1 cellular context compared by ENCODE assay signal in the genomic region with DNA sequence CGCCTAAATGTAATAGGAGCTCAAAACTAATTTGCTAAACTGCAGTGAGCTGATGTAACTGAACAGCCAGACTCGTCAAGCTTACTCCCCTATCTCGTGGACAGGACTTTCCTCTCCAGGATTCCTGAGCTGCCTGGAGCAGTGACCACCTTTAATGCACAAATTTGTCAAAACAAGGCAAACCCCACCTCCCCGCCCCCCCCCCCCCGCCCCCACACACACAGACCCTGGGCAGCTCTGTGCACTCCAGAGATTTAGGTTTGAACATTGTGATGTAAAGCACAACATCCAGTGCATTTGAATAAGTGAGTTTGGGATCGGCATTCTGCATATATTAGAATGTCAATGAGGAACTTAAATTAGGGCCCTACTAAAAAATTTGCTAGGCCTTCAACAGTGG.
A peak's percentile ranks its signal among the peaks of the same experiment; 100 is the strongest.
TF ChIP-seq lines count a peak whose summit lies in the region.

No MANE protein-coding gene starts in this region.

TF ChIP-seq in WTC11, 78 proteins besides CTCF, POLR2A, EP300 and RAD21 (continued from another document):
- TF ChIP-seq, protein P1, sequence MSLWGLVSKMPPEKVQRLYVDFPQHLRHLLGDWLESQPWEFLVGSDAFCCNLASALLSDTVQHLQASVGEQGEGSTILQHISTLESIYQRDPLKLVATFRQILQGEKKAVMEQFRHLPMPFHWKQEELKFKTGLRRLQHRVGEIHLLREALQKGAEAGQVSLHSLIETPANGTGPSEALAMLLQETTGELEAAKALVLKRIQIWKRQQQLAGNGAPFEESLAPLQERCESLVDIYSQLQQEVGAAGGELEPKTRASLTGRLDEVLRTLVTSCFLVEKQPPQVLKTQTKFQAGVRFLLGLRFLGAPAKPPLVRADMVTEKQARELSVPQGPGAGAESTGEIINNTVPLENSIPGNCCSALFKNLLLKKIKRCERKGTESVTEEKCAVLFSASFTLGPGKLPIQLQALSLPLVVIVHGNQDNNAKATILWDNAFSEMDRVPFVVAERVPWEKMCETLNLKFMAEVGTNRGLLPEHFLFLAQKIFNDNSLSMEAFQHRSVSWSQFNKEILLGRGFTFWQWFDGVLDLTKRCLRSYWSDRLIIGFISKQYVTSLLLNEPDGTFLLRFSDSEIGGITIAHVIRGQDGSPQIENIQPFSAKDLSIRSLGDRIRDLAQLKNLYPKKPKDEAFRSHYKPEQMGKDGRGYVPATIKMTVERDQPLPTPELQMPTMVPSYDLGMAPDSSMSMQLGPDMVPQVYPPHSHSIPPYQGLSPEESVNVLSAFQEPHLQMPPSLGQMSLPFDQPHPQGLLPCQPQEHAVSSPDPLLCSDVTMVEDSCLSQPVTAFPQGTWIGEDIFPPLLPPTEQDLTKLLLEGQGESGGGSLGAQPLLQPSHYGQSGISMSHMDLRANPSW (CRISPR knock-in tag; conservative IDR thresholded peaks at IDR 0.05; ENCODE audit: low read depth), result no peak
- TF ChIP-seq ZNF263 (CRISPR knock-in tag; IDR thresholded peaks at IDR 0.05; ENCODE audit: low read depth) (no peak), ATF1 (CRISPR knock-in tag; IDR thresholded peaks at IDR 0.05) (no peak), FOXK1 (CRISPR knock-in tag; IDR thresholded peaks at IDR 0.05) (peak; percentile 35; the same call in 1 of the 2 replicates), IRF2 (CRISPR knock-in tag; IDR thresholded peaks at IDR 0.05; ENCODE audit: borderline replicate concordance, low read depth) (no peak), ZNF416 (CRISPR knock-in tag; IDR thresholded peaks at IDR 0.05) (no peak), FOXP1 (CRISPR knock-in tag; IDR thresholded peaks at IDR 0.05; ENCODE audit: borderline replicate concordance) (no peak), NR3C1 (CRISPR knock-in tag; conservative IDR thresholded peaks at IDR 0.05; ENCODE audit: low read depth) (no peak), JAZF1 (CRISPR knock-in tag; IDR thresholded peaks at IDR 0.05) (no peak), TEAD1 (CRISPR knock-in tag; IDR thresholded peaks at IDR 0.05) (peak; percentile 38; the same call in 1 of the 2 replicates)
- TF ChIP-seq, protein P2, sequence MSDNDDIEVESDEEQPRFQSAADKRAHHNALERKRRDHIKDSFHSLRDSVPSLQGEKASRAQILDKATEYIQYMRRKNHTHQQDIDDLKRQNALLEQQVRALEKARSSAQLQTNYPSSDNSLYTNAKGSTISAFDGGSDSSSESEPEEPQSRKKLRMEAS (CRISPR knock-in tag; IDR thresholded peaks at IDR 0.05), result no peak
- TF ChIP-seq, protein P3, sequence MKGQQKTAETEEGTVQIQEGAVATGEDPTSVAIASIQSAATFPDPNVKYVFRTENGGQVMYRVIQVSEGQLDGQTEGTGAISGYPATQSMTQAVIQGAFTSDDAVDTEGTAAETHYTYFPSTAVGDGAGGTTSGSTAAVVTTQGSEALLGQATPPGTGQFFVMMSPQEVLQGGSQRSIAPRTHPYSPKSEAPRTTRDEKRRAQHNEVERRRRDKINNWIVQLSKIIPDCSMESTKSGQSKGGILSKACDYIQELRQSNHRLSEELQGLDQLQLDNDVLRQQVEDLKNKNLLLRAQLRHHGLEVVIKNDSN (CRISPR knock-in tag; IDR thresholded peaks at IDR 0.05), result no peak
